8 cellular contexts compared by ENCODE assay signal in the genomic region with DNA sequence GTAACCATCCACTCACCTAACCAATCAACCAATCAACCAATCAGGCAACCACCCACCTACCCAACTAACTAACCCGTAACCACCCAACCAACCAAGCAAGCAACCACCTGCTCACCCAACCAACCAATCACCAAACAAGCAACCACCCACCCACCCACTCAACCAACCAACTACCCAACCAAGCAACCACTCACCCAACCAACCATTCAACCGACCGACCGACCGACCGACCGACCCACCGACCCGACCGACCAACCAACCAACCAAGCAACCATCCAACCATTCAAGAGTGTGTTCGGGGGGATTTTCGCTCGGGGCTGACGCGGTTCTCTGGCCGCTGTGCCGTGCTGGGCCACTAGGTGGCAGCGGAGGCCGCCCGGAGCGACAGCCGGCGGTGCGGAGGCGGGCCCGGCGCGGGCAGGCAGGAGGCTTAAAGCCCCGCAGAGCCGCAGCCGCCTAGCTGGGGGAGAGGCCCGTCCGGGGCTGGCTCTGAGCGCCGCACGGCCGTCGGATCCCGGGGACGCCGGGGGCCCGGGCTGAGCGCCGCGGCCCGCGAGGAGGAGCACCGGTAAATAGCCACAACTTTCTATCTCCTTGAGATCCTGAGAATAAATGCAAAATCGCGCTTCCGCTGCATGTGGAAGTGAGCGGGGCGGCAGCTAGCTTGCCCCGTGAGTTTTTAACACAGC. TPM values are rescaled to one million over a fixed set of nuclear protein-coding genes. Genes with fewer than 3 reads are reported as not detected.
DNase-seq lines count a peak whose midpoint lies in the region; ATAC-seq and TF ChIP-seq lines count a peak whose summit lies in the region.

A gene (plus strand): TSS at position 443 of the 689 bp plus-strand sequence. CDS start 1,617 bp downstream, outside the sequence.

- H3K4me3 ChIP-seq in adipocyte (ENCODE audit: low read length) (peak within 1 kb of the TSS; percentile 81), sigmoid colon (peak within 1 kb of the TSS in 3 of 4 donors; percentile 30 to 50 (median 43))

- H3K9me3 ChIP-seq in adipocyte (ENCODE audit: control insufficient read depth, low read length) (no peaks in the 10 kb centered on the region), sigmoid colon (no peaks in the 10 kb centered on the region)

- H3K36me3 ChIP-seq in adipocyte (ENCODE audit: control insufficient read depth, insufficient read depth, low read length, severe bottlenecking) (no peaks in the 10 kb centered on the region), sigmoid colon (no peaks in the 10 kb centered on the region)

- H3K4me1 ChIP-seq in adipocyte (ENCODE audit: control insufficient read depth, insufficient read depth, low read length) (peaks cover 23% of the 10 kb centered on the region), sigmoid colon (peaks cover 0 to 5% (median 2%) of the 10 kb centered on the region in 4 donors)

- no peak for TF ChIP-seq POLR2A in sigmoid colon (IDR thresholded peaks at IDR 0.05)

- H3K27me3 ChIP-seq in adipocyte (replicated peaks; ENCODE audit: control insufficient read depth, insufficient read depth, low read length), result peaks cover 63% of the 10 kb centered on the region
- H3K27me3 ChIP-seq in sigmoid colon, result peaks cover 0 to 24% (median 0%) of the 10 kb centered on the region in 3 donors

- no peak within 1 kb of the TSS for H3K27ac ChIP-seq in sigmoid colon

- H3K9ac ChIP-seq in adipocyte (ENCODE audit: low read length), result peak within 1 kb of the TSS; percentile 76

- DNase-seq in DMS53 (lab: John Stamatoyannopoulos, UW), result peak; percentile 83
- DNase-seq in HuH-7 (ENCODE audit: low spot score), result peak; percentile 86
- DNase-seq in T-helper 1 cell, result peak; percentile 37 to 61 (median 50)
- DNase-seq in adipocyte (ENCODE audit: low read depth), result peak; percentile 73
- DNase-seq in hepatic stellate cell (ENCODE audit: low spot score), result peak; percentile 65
- DNase-seq in sigmoid colon, result no peak
- no peak for DNase-seq in NCI-H1694 (lab: John Stamatoyannopoulos, UW)

- peak; percentile 84 for ATAC-seq in GM21447 (IDR thresholded peaks at IDR 0.05; ENCODE audit: unreplicated experiment)

- no peak for TF ChIP-seq EP300 in sigmoid colon (IDR thresholded peaks at IDR 0.05)

- peak; percentile 64 to 91 (median 78) for TF ChIP-seq CTCF in sigmoid colon (IDR thresholded peaks at IDR 0.05)

- 4% methylated on average over 54 of the region's 54 CpGs for WGBS in sigmoid colon, 2 donors

- intact Hi-C loops in sigmoid colon (cut with DNase I), result loop anchor here (10.0 kb wide), 1 partner anchor 261 kb away; no protein-coding TSS in a partner anchor

RNA-seq across cellular contexts. Expression of the gene that starts here (rescaled TPM):
- not detected for total RNA-seq in sigmoid colon
- polyA plus RNA-seq in sigmoid colon, result not detected

Comparison
In these comparisons a context has a peak if more than half of its experiments do, and no peak if none do; other contexts are left out.
1. DNase-seq: peak in DMS53 (single experiment), HuH-7 (single experiment), T-helper 1 cell (5 of 5), adipocyte (single experiment) and hepatic stellate cell (single experiment); none in sigmoid colon (single experiment) and NCI-H1694 (single experiment).